17 cellular contexts compared by ENCODE assay signal in genomic region chr13:102651392-102651791, GRCh38. TPM values are rescaled to one million over a fixed set of nuclear protein-coding genes. Genes with fewer than 3 reads are reported as not detected.
DNase-seq lines count a peak whose midpoint lies in the region; ATAC-seq and TF ChIP-seq lines count a peak whose summit lies in the region.
"Had no signal": no experiment of that assay in that cellular context is flagged by ENCODE, and none has a peak within 500 bp of the region (broad histone marks: within the 10 kb centered on the region; RNA-seq: fewer than 3 reads in every experiment).

No MANE protein-coding gene starts in this region.

- no peaks in the 10 kb centered on the region for H3K27me3 Mint-ChIP-seq in T-cell
- H3K27me3 Mint-ChIP-seq in activated T-cell treated with anti-CD3 and anti-CD28 coated beads, Interleukin-2, amount 50 U/mL, for 4 hours (ENCODE audit: low read depth), result no peaks in the 10 kb centered on the region
- H3K27me3 Mint-ChIP-seq: dendritic cell treated with granulocyte-macrophage colony-stimulating factor and Interleukin-4, amounts not matched to agents 40 ng/mL and 50 ng/mL, for 4 days; naive B cell had no signal

- H3K27ac ChIP-seq in MM.1S (ENCODE audit: low read length), result no peak overlapping the region
- H3K27ac ChIP-seq: gastrocnemius medialis, right lobe of liver, stomach had no signal

- H4K20me1 ChIP-seq in MM.1S (ENCODE audit: insufficient read depth, low read length), result no peaks in the 10 kb centered on the region

- no peaks in the 10 kb centered on the region for H3K9me2 ChIP-seq in MM.1S (replicated peaks; ENCODE audit: insufficient read depth, low read length)

- H3K9me3 Mint-ChIP-seq in T-cell, result no peaks in the 10 kb centered on the region
- no peaks in the 10 kb centered on the region for H3K9me3 Mint-ChIP-seq in activated T-cell treated with anti-CD3 and anti-CD28 coated beads, Interleukin-2, amount 50 U/mL, for 4 hours
- H3K9me3 Mint-ChIP-seq: dendritic cell treated with granulocyte-macrophage colony-stimulating factor and Interleukin-4, amounts not matched to agents 40 ng/mL and 50 ng/mL, for 4 days; naive B cell had no signal

- DNase-seq in ELR (ENCODE audit: low read depth) (peak; percentile 67), M059J (ENCODE audit: low read depth) (peak; percentile 1), dedifferentiated amniotic fluid mesenchymal stem cell (ENCODE audit: extremely low spot score) (peak; percentile 20), non-pigmented ciliary epithelial cell (ENCODE audit: low read depth) (peak; percentile 8), MM.1S (no peak), T-cell (no peak)
- no peak for DNase-seq in stimulated activated CD4-positive, alpha-beta T cell treated with anti-CD3 and anti-CD28 coated beads, Interleukin-4, amount 100 ng/mL, for 1 hour
- no peak for DNase-seq in activated T-cell treated with anti-CD3 and anti-CD28 coated beads, Interleukin-2, amount 50 U/mL, for 4 hours
- DNase-seq: C1 segment of cervical spinal cord, gastrocnemius medialis, naive B cell, NCI-H1436 treated with DMSO at 0.1 percent for 48 hours, right lobe of liver, SIG-M5, stomach had no signal

- H3K36me3 Mint-ChIP-seq in T-cell, result peaks cover 41% of the 10 kb centered on the region
- H3K36me3 Mint-ChIP-seq in activated T-cell treated with anti-CD3 and anti-CD28 coated beads, Interleukin-2, amount 50 U/mL, for 4 hours (ENCODE audit: insufficient read depth), result peaks cover 24% of the 10 kb centered on the region

- CTCF ChIA-PET in T-cell (lab: Charles Lee), result interaction anchor here (1.1 to 1.4 kb wide), 2 partner anchors 8 to 10 kb away, joined by 3 to 4 read pairs; no protein-coding TSS in a partner anchor

- no peak overlapping the region for H3K4me3 ChIP-seq in MM.1S (ENCODE audit: low read length)
- H3K4me3 ChIP-seq: gastrocnemius medialis, right lobe of liver, stomach had no signal

- ATAC-seq in T-cell (replicated peaks in 1 of 4), result no peak
- no peak for ATAC-seq in activated T-cell treated with anti-CD3 and anti-CD28 coated beads, Interleukin-2, amount 50 U/mL, for 4 hours
- ATAC-seq: gastrocnemius medialis, right lobe of liver had no signal

- POLR2A ChIA-PET in T-cell (lab: Charles Lee), result interaction anchor here (0.6 to 1.0 kb wide), 4 partner anchors 15 to 49 kb away, joined by 3 to 5 read pairs (median 3); no protein-coding TSS in a partner anchor

- no peak for TF ChIP-seq CTCF in MM.1S (IDR thresholded peaks at IDR 0.05; ENCODE audit: low read length)

- no peak overlapping the region for H3K4me3 Mint-ChIP-seq in T-cell
- H3K4me3 Mint-ChIP-seq in activated T-cell treated with anti-CD3 and anti-CD28 coated beads, Interleukin-2, amount 50 U/mL, for 4 hours, result no peak overlapping the region
- H3K4me3 Mint-ChIP-seq: dendritic cell treated with granulocyte-macrophage colony-stimulating factor and Interleukin-4, amounts not matched to agents 40 ng/mL and 50 ng/mL, for 4 days; naive B cell had no signal

- no peaks in the 10 kb centered on the region for H3K4me1 ChIP-seq in MM.1S (ENCODE audit: low read length)
- H3K4me1 ChIP-seq: gastrocnemius medialis, right lobe of liver had no signal

- H3K4me2 ChIP-seq in MM.1S (ENCODE audit: low read depth, low read length), result no peak overlapping the region

- no peak overlapping the region for H3K9ac ChIP-seq in MM.1S (ENCODE audit: low read length)

- no peaks in the 10 kb centered on the region for H3K27me3 ChIP-seq in MM.1S (replicated peaks; ENCODE audit: insufficient read depth, low read length)
- H3K27me3 ChIP-seq: gastrocnemius medialis, right lobe of liver, stomach had no signal

- peak overlapping the region in 1 of 2 donors; percentile 27 for H3K27ac Mint-ChIP-seq in T-cell
- H3K27ac Mint-ChIP-seq: dendritic cell treated with granulocyte-macrophage colony-stimulating factor and Interleukin-4, amounts not matched to agents 40 ng/mL and 50 ng/mL, for 4 days had no signal

- H3K4me1 Mint-ChIP-seq in T-cell, result peaks cover 0 to 3% (median 2%) of the 10 kb centered on the region in 3 donors
- peaks cover 7% of the 10 kb centered on the region for H3K4me1 Mint-ChIP-seq in activated T-cell treated with anti-CD3 and anti-CD28 coated beads, Interleukin-2, amount 50 U/mL, for 4 hours (ENCODE audit: low read depth)
- H3K4me1 Mint-ChIP-seq: naive B cell had no signal

- peaks cover 23% of the 10 kb centered on the region for H3K79me2 ChIP-seq in MM.1S (ENCODE audit: low read length)

- peaks cover 38% of the 10 kb centered on the region for H3K36me3 ChIP-seq in MM.1S (replicated peaks; ENCODE audit: insufficient read depth, low read length)

- H2AFZ ChIP-seq in MM.1S (ENCODE audit: low read length), result no peak overlapping the region

- H3K9me3 ChIP-seq in MM.1S (replicated peaks; ENCODE audit: insufficient read depth, low read length), result no peaks in the 10 kb centered on the region
- H3K9me3 ChIP-seq: gastrocnemius medialis, right lobe of liver, stomach had no signal

- H3F3A ChIP-seq in MM.1S (ENCODE audit: insufficient read depth, low read length), result peaks cover 8% of the 10 kb centered on the region; the same call in 1 of the 2 replicates

RNA-seq across cellular contexts. Expression of gene METTL21C, which starts 43.5 kb away (rescaled TPM):
- total RNA-seq in M059J (2014; rRNA removed; shearing (Covaris generic)), result not detected in 2 replicates
- total RNA-seq in T-cell, result not detected
- not detected for total RNA-seq in activated T-cell treated with anti-CD3 and anti-CD28 coated beads, Interleukin-2, amount 50 U/mL, for 4 hours
- total RNA-seq: kidney, right lobe of liver, stomach had no signal

RNA-seq across cellular contexts. Expression of gene TPP2, which starts 54.6 kb away (rescaled TPM):
- 27.2 and 34.4 TPM in 2 replicates for total RNA-seq in M059J (2014; rRNA removed; shearing (Covaris generic))
- 100 to 1,000 TPM; 111 to 135 (median 115) TPM for total RNA-seq in T-cell
- 10 to 100 TPM; 57.7 to 62.0 (median 58.6) TPM for total RNA-seq in activated T-cell treated with anti-CD3 and anti-CD28 coated beads, Interleukin-2, amount 50 U/mL, for 4 hours

Comparison
In these comparisons a context has a peak if more than half of its experiments do, and no peak if none do; other contexts are left out.
1. DNase-seq: peak in ELR (single experiment), M059J (single experiment), dedifferentiated amniotic fluid mesenchymal stem cell (single experiment) and non-pigmented ciliary epithelial cell (single experiment); none in MM.1S (single experiment), T-cell (0 of 34), stimulated activated CD4-positive, alpha-beta T cell treated with anti-CD3 and anti-CD28 coated beads, Interleukin-4, amount 100 ng/mL, for 1 hour (single experiment) and activated T-cell treated with anti-CD3 and anti-CD28 coated beads, Interleukin-2, amount 50 U/mL, for 4 hours (single experiment).